In the genomic region with DNA sequence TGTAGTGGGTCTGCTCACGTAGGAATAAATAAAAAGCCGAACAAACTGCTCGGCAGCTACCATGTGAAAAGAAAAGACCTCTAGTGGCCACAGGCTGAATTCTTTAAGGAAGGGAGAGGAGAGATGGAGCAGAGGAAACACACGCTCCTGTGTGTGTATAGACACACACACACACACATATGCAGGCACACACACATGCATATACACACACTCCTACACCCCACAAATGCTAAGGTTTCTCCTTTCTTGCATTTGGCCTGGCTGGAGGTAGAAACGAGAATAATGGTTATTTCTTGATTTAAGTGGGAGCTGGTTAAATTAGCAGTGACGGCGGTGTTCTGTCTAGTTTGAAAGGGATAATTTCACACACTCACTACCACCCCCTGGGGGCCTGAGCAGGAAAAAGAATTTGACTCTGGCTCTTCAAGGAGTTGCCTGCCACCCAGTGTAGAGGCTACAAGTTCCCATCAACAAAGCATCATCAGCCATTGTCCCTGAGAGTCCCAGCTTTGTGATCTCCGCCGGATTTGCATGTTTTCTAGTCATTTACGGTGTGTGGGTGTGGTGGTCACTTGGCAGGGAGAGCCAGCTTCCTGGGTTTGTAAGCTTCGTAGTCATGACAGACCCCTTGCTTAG, we compare ENCODE assay signal across 8 cellular contexts. TPM values are rescaled to one million over a fixed set of nuclear protein-coding genes. Genes with fewer than 3 reads are reported as not detected.
A peak's percentile ranks its signal among the peaks of the same experiment; 100 is the strongest.
DNase-seq lines count a peak whose midpoint lies in the region; ATAC-seq and TF ChIP-seq lines count a peak whose summit lies in the region.

A gene (minus strand): TSS at position 78 of the 636 bp plus-strand sequence. CDS start 96,597 bp downstream, outside the sequence.

- no peaks in the 10 kb centered on the region for H3K9me3 Mint-ChIP-seq in chondrocyte (ENCODE audit: low read depth)
- H3K9me3 Mint-ChIP-seq in activated T-helper 17 cell treated with anti-CD3 and anti-CD28 coated beads, Interleukin-2, amount 50 U/mL, for 72 hours: no peaks in the 10 kb centered on the region

- peak; percentile 75 for ATAC-seq in HG03432 (IDR thresholded peaks at IDR 0.05; ENCODE audit: unreplicated experiment)
- ATAC-seq in activated T-helper 17 cell treated with anti-CD3 and anti-CD28 coated beads, Interleukin-2, amount 50 U/mL, for 72 hours (replicated peaks): no peak

- peaks cover 31% of the 10 kb centered on the region for H3K4me1 Mint-ChIP-seq in chondrocyte (ENCODE audit: low read depth)
- no peaks in the 10 kb centered on the region for H3K4me1 Mint-ChIP-seq in activated T-helper 17 cell treated with anti-CD3 and anti-CD28 coated beads, Interleukin-2, amount 50 U/mL, for 72 hours

- H3K4me3 ChIP-seq in OCI-LY3 (ENCODE audit: low read length): no peak within 1 kb of the TSS

- H2AFZ ChIP-seq in OCI-LY3 (ENCODE audit: low read depth, low read length): no peak within 1 kb of the TSS

- H3K36me3 ChIP-seq in OCI-LY3 (replicated peaks; ENCODE audit: low read depth, low read length): peaks cover 4% of the 10 kb centered on the region

- H3K79me2 ChIP-seq in OCI-LY3 (ENCODE audit: low read length): no peaks in the 10 kb centered on the region

- no peaks in the 10 kb centered on the region for H3K9me3 ChIP-seq in OCI-LY3 (ENCODE audit: insufficient read depth, low read length)

- peak within 1 kb of the TSS; percentile 69 for H3K4me3 Mint-ChIP-seq in chondrocyte (ENCODE audit: unreplicated experiment)
- no peak within 1 kb of the TSS for H3K4me3 Mint-ChIP-seq in activated T-helper 17 cell treated with anti-CD3 and anti-CD28 coated beads, Interleukin-2, amount 50 U/mL, for 72 hours

- TF ChIP-seq CTCF in OCI-LY3 (IDR thresholded peaks at IDR 0.05; ENCODE audit: low read depth, low read length) (peak; percentile 55), chondrocyte (IDR thresholded peaks at IDR 0.05) (peak; percentile 96)

- peak; percentile 8 for DNase-seq in stimulated activated CD4-positive, alpha-beta T cell treated with anti-CD3 and anti-CD28 coated beads, Interleukin-12 subunit alpha, Interleukin-12 subunit beta, amount 100 ng/mL, for 4 hours
- DNase-seq in stimulated activated CD4-positive, alpha-beta T cell treated with anti-CD3 and anti-CD28 coated beads, Interleukin-4, amount 100 ng/mL, for 4 hours: no peak
- DNase-seq in chondrocyte (ENCODE audit: low spot score) (no peak), kidney glomerular epithelial cell (lab: John Stamatoyannopoulos, UW) (peak; percentile 96)
- DNase-seq in stimulated activated CD4-positive, alpha-beta T cell treated with anti-CD3 and anti-CD28 coated beads, Interleukin-4, amount 100 ng/mL, for 24 hours: peak; percentile 5

- H4K20me1 ChIP-seq in OCI-LY3 (ENCODE audit: insufficient read depth, low read length): peaks cover 10% of the 10 kb centered on the region; the same call in 1 of the 2 replicates

- H3K27me3 Mint-ChIP-seq in chondrocyte (ENCODE audit: low read depth): no peaks in the 10 kb centered on the region
- H3K27me3 Mint-ChIP-seq in activated T-helper 17 cell treated with anti-CD3 and anti-CD28 coated beads, Interleukin-2, amount 50 U/mL, for 72 hours: no peaks in the 10 kb centered on the region

- no peaks in the 10 kb centered on the region for H3K36me3 Mint-ChIP-seq in chondrocyte (ENCODE audit: low read depth)
- peaks cover 36% of the 10 kb centered on the region for H3K36me3 Mint-ChIP-seq in activated T-helper 17 cell treated with anti-CD3 and anti-CD28 coated beads, Interleukin-2, amount 50 U/mL, for 72 hours (ENCODE audit: low read depth)

- no peak within 1 kb of the TSS for H3K27ac ChIP-seq in OCI-LY3 (ENCODE audit: low read length)

- H3K27me3 ChIP-seq in OCI-LY3 (ENCODE audit: low read depth, low read length): no peaks in the 10 kb centered on the region

- H3K4me1 ChIP-seq in OCI-LY3 (ENCODE audit: low read length): peaks cover 8% of the 10 kb centered on the region

- no peak within 1 kb of the TSS for H3K4me2 ChIP-seq in OCI-LY3 (ENCODE audit: low read length)

- peak within 1 kb of the TSS; percentile 77 for H3K27ac Mint-ChIP-seq in chondrocyte (ENCODE audit: unreplicated experiment)
- no peak within 1 kb of the TSS for H3K27ac Mint-ChIP-seq in activated T-helper 17 cell treated with anti-CD3 and anti-CD28 coated beads, Interleukin-2, amount 50 U/mL, for 72 hours

- H3K9ac ChIP-seq in OCI-LY3 (ENCODE audit: low read length): no peak within 1 kb of the TSS

RNA-seq across cellular contexts. Expression of the gene that starts here (rescaled TPM):
- 0.12 to 0.22 TPM (median 0.21 TPM) in 3 replicates for total RNA-seq in chondrocyte
- total RNA-seq in activated T-helper 17 cell treated with anti-CD3 and anti-CD28 coated beads, Interleukin-2, amount 50 U/mL, for 72 hours: not detected

Comparison
In these comparisons a context has a peak if more than half of its experiments do, and no peak if none do; other contexts are left out.
1. DNase-seq: peak in stimulated activated CD4-positive, alpha-beta T cell treated with anti-CD3 and anti-CD28 coated beads, Interleukin-12 subunit alpha, Interleukin-12 subunit beta, amount 100 ng/mL, for 4 hours (single experiment), kidney glomerular epithelial cell (single experiment) and stimulated activated CD4-positive, alpha-beta T cell treated with anti-CD3 and anti-CD28 coated beads, Interleukin-4, amount 100 ng/mL, for 24 hours (single experiment); none in stimulated activated CD4-positive, alpha-beta T cell treated with anti-CD3 and anti-CD28 coated beads, Interleukin-4, amount 100 ng/mL, for 4 hours (0 of 2) and chondrocyte (single experiment).